In the genomic region with DNA sequence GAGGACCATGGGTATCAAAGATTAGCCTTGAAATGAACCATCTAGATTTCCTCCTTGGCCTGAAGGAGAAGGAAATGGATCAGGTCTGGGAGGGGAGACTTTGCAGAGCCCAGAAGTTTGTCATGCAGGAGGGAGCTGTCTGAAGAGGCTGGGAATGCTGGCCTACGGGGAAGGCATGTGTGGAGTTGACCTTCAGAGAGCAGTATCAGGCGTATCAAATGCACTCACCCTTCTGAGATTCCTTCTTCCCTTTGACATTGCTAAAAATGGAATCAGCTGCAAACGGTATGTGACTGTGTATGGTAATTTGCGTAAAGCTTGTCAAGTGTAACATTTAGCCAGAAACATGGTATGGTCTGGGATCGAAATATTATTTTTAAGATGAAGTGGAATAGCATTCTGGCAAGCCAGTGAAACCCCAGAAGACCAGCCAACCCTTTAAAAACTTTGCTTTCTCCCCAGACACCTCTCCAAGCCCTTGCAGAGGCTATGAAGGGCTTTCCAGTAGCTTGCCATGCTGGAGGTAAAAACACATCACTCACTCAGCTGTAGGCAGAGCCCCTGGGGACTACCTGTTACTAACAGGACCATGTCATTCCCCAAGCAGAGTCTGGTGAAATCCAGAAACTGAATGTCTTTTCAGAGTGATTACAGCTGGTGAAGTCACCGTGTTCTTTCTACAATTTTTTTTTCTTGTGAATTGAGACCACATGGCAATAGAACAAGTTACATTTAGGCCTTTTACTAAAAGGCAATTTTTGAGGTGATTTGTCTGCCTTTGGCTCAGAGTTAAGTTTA, we compare ENCODE assay signal across 18 cellular contexts.
"Had no signal": no experiment of that assay in that cellular context is flagged by ENCODE, and none has a peak within 500 bp of the region (broad histone marks: within the 10 kb centered on the region; RNA-seq: fewer than 3 reads in every experiment).

No MANE protein-coding gene starts in this region.

- H3K36me3 Mint-ChIP-seq: activated CD8-positive, alpha-beta memory T cell treated with anti-CD3 and anti-CD28 coated beads, Interleukin-2, amount 10 ng/mL, durations not matched to agents 7 days and 5 days; brain; naive thymus-derived CD4-positive, alpha-beta T cell had no signal

- H3K36me3 ChIP-seq: transverse colon had no signal

- H3K4me3 Mint-ChIP-seq: activated B cell treated with CpG ODN at 0.5 μM for 24 hours; activated CD8-positive, alpha-beta memory T cell treated with anti-CD3 and anti-CD28 coated beads, Interleukin-2, amount 10 ng/mL, durations not matched to agents 7 days and 5 days; activated T-cell treated with anti-CD3 and anti-CD28 coated beads, Interleukin-2, amount 50 U/mL, for 24 hours; brain; endodermal cell; naive thymus-derived CD4-positive, alpha-beta T cell; T-helper 1 cell treated with Interleukin-12 subunit alpha and Interleukin-12 subunit beta and Interleukin-4 antibody, amounts not matched to agents 30 μg/mL and 1 μg/mL, for 36 hours had no signal

- H3K4me1 Mint-ChIP-seq: activated B cell treated with CpG ODN at 0.5 μM for 24 hours; activated CD8-positive, alpha-beta memory T cell treated with anti-CD3 and anti-CD28 coated beads, Interleukin-2, amount 10 ng/mL, durations not matched to agents 7 days and 5 days; naive thymus-derived CD4-positive, alpha-beta T cell had no signal

- H3K4me1 ChIP-seq: transverse colon had no signal

- H3K27me3 ChIP-seq: transverse colon had no signal

- H3K9me3 Mint-ChIP-seq: activated B cell treated with CpG ODN at 0.5 μM for 24 hours; activated T-cell treated with anti-CD3 and anti-CD28 coated beads, Interleukin-2, amount 50 U/mL, for 24 hours; endodermal cell; T-helper 1 cell treated with Interleukin-12 subunit alpha and Interleukin-12 subunit beta and Interleukin-4 antibody, amounts not matched to agents 30 μg/mL and 1 μg/mL, for 36 hours had no signal

- H3K27ac ChIP-seq: transverse colon had no signal

- ATAC-seq: activated CD8-positive, alpha-beta memory T cell treated with anti-CD3 and anti-CD28 coated beads, Interleukin-2, amount 10 ng/mL, durations not matched to agents 7 days and 5 days; activated naive CD4-positive, alpha-beta T cell treated with anti-CD3 and anti-CD28 coated beads, Interleukin-2, amount 50 U/mL, for 72 hours; naive thymus-derived CD4-positive, alpha-beta T cell; sciatic nerve had no signal

- DNase-seq: activated B cell treated with CpG ODN at 0.5 μM for 24 hours; activated CD4-positive, alpha-beta T cell treated with anti-CD3 and anti-CD28 coated beads, Interleukin-2, amount 50 U/mL, for 1 hour; activated CD8-positive, alpha-beta memory T cell treated with anti-CD3 and anti-CD28 coated beads, Interleukin-2, amount 10 ng/mL, durations not matched to agents 7 days and 5 days; activated effector memory CD4-positive, alpha-beta T cell treated with anti-CD3 and anti-CD28 coated beads, Interleukin-2, amount 50 U/mL, for 16 hours; activated T-cell treated with anti-CD3 and anti-CD28 coated beads, Interleukin-2, amount 50 U/mL, for 24 hours; amniotic stem cell; endodermal cell; erythroblast; naive thymus-derived CD4-positive, alpha-beta T cell; nucleus accumbens; stimulated activated CD4-positive, alpha-beta T cell treated with anti-CD3 and anti-CD28 coated beads, Interleukin-12 subunit alpha, Interleukin-12 subunit beta, amount 100 ng/mL, for 4 hours; stimulated activated naive CD4-positive, alpha-beta T cell; substantia nigra; transverse colon had no signal

- H3K4me3 ChIP-seq: transverse colon had no signal

- H3K9me3 ChIP-seq: transverse colon had no signal

- H3K27me3 Mint-ChIP-seq: activated T-cell treated with anti-CD3 and anti-CD28 coated beads, Interleukin-2, amount 50 U/mL, for 24 hours; brain had no signal

- H3K27ac Mint-ChIP-seq: activated B cell treated with CpG ODN at 0.5 μM for 24 hours; activated CD8-positive, alpha-beta memory T cell treated with anti-CD3 and anti-CD28 coated beads, Interleukin-2, amount 10 ng/mL, durations not matched to agents 7 days and 5 days; activated naive CD4-positive, alpha-beta T cell treated with anti-CD3 and anti-CD28 coated beads, Interleukin-2, amount 50 U/mL, for 72 hours; activated T-cell treated with anti-CD3 and anti-CD28 coated beads, Interleukin-2, amount 50 U/mL, for 24 hours; endodermal cell; naive thymus-derived CD4-positive, alpha-beta T cell; T-helper 1 cell treated with Interleukin-12 subunit alpha and Interleukin-12 subunit beta and Interleukin-4 antibody, amounts not matched to agents 30 μg/mL and 1 μg/mL, for 36 hours had no signal
